ENCODE assay signal across 8 cellular contexts in the genomic region with DNA sequence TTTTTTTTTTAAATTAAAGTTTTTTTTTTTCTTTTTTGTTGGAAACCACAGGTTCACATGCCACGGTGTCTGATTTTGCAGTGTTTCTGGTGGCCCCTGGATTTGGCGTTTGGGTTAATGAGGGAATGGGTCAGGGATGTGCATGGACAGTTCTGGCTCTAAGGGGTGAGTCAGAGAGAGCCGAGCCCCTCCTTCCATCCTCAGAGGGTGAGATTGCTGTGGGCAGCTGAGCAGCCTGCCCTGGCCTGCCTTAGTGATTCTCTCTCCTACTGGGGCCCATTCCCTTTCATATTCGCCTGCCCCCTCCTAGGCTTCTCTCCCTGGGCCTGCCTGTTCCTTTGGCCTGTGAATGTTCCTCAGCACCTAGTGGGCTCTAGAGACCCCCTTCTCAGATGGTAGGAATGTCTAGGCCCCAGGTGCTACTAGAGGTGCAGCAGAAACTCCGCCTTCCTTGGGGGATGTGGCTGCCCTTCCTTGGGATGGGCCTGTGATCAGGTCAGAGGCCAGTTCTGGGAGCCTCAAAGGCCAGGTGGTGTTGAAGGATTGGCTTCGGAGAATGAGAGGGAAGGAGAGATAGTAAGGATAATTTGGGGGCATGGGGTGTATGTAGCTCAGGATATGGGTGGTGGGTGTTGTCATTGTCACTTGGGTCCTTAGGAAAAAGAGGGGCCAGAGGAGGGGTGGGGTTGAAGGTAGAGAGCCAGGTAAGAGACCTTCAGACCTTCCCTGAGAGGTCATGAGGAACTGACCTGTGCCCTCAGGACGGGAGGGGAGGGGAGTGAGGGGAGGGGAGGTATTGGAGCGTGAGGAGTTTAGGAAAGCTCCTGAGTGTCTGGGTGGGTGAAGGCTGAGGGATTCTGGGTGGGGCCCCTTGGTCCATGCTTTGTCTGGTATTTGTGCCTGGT. TPM values are rescaled to one million over a fixed set of nuclear protein-coding genes. Genes with fewer than 3 reads are reported as not detected.
DNase-seq lines count a peak whose midpoint lies in the region; ATAC-seq and TF ChIP-seq lines count a peak whose summit lies in the region.

No MANE protein-coding gene starts in this region.

- H3K4me1 ChIP-seq in esophagus squamous epithelium (peaks cover 74 to 95% (median 88%) of the 10 kb centered on the region in 3 donors), MM.1S (ENCODE audit: low read length) (no peaks in the 10 kb centered on the region), transverse colon (peaks cover 12 to 74% (median 49%) of the 10 kb centered on the region in 4 donors)

- WGBS in esophagus squamous epithelium, 2 donors: 61 to 90% methylated on average over 3 to 5 of the region's 8 CpGs
- WGBS in transverse colon (ENCODE audit: low coverage in 1 of 2), 2 donors: 87 to 94% methylated on average over 3 to 8 of the region's 8 CpGs

- peak; percentile 60 for DNase-seq in ELR (ENCODE audit: low read depth)
- DNase-seq in T-helper 17 cell: no peak
- no peak for DNase-seq in esophagus squamous epithelium (lab: John Stamatoyannopoulos, UW)
- peak; percentile 37 for DNase-seq in sciatic nerve (ENCODE audit: low spot score)
- DNase-seq in MM.1S: no peak
- DNase-seq in transverse colon: no peak
- no peak for DNase-seq in inferior parietal cortex (ENCODE audit: extremely low spot score)
- DNase-seq in nucleus accumbens (lab: John Stamatoyannopoulos, UW): no peak

- no peak for TF ChIP-seq EP300 in transverse colon (IDR thresholded peaks at IDR 0.05; ENCODE audit: low read depth)

- H3K36me3 ChIP-seq in esophagus squamous epithelium (peaks cover 3 to 69% (median 5%) of the 10 kb centered on the region in 3 donors), MM.1S (replicated peaks; ENCODE audit: insufficient read depth, low read length) (no peaks in the 10 kb centered on the region), transverse colon (peaks cover 0 to 11% (median 0%) of the 10 kb centered on the region in 4 donors)

- no peaks in the 10 kb centered on the region for H3K9me2 ChIP-seq in MM.1S (replicated peaks; ENCODE audit: insufficient read depth, low read length)

- peak overlapping the region; percentile 100 for H3K27ac Mint-ChIP-seq in T-helper 17 cell

- H3K27ac ChIP-seq in esophagus squamous epithelium: peak overlapping the region; percentile 76 to 100 (median 98)
- H3K27ac ChIP-seq in MM.1S (ENCODE audit: low read length): no peak overlapping the region
- no peak overlapping the region for H3K27ac ChIP-seq in transverse colon

- no peaks in the 10 kb centered on the region for H3K79me2 ChIP-seq in MM.1S (ENCODE audit: low read length)

- H3F3A ChIP-seq in MM.1S (ENCODE audit: insufficient read depth, low read length): no peaks in the 10 kb centered on the region

- TF ChIP-seq CTCF in esophagus squamous epithelium (IDR thresholded peaks at IDR 0.05): no peak
- TF ChIP-seq CTCF in MM.1S (IDR thresholded peaks at IDR 0.05; ENCODE audit: low read length): no peak
- TF ChIP-seq CTCF in transverse colon (IDR thresholded peaks at IDR 0.05): no peak

- H3K27me3 ChIP-seq in esophagus squamous epithelium (no peaks in the 10 kb centered on the region), MM.1S (replicated peaks; ENCODE audit: insufficient read depth, low read length) (no peaks in the 10 kb centered on the region), transverse colon (no peaks in the 10 kb centered on the region)

- H3K4me1 Mint-ChIP-seq in T-helper 17 cell: peaks cover 58% of the 10 kb centered on the region

- ATAC-seq in T-helper 17 cell: no peak
- ATAC-seq in sciatic nerve: no peak

- TF ChIP-seq POLR2A in esophagus squamous epithelium (IDR thresholded peaks at IDR 0.05): no peak
- no peak for TF ChIP-seq POLR2A in transverse colon (IDR thresholded peaks at IDR 0.05)

- H3K4me2 ChIP-seq in MM.1S (ENCODE audit: low read depth, low read length): no peak overlapping the region

- no peaks in the 10 kb centered on the region for H3K27me3 Mint-ChIP-seq in T-helper 17 cell

- no peak overlapping the region for H2AFZ ChIP-seq in MM.1S (ENCODE audit: low read length)

- H3K4me3 Mint-ChIP-seq in T-helper 17 cell: peak overlapping the region; percentile 71

- H3K36me3 Mint-ChIP-seq in T-helper 17 cell (ENCODE audit: low read depth): peaks cover 8% of the 10 kb centered on the region

- intact Hi-C loops in esophagus squamous epithelium (cut with DNase I) (no loop called here), sciatic nerve (cut with DNase I) (no loop called here), transverse colon (cut with DNase I; ENCODE audit: low total_unique reads) (no loop called here)

- H4K20me1 ChIP-seq in MM.1S (ENCODE audit: insufficient read depth, low read length): no peaks in the 10 kb centered on the region; the same call in 1 of the 2 replicates

- H3K9ac ChIP-seq in MM.1S (ENCODE audit: low read length): no peak overlapping the region

- in situ Hi-C loops in transverse colon (cut with MboI; ENCODE audit: low pct_ligation_motif_present in 1 of 4, low pct_unique_long_range_greater_than_20kb in 1 of 4, low sequenced_read_pairs in 3 of 4): no loop called here

- H3K4me3 ChIP-seq in esophagus squamous epithelium: peak overlapping the region in 1 of 4 donors; percentile 23
- H3K4me3 ChIP-seq in MM.1S (ENCODE audit: low read length): no peak overlapping the region
- H3K4me3 ChIP-seq in transverse colon: no peak overlapping the region

- H3K9me3 ChIP-seq in T-helper 17 cell (ENCODE audit: control insufficient read depth, low read length, poor library complexity, severe bottlenecking): no peaks in the 10 kb centered on the region
- H3K9me3 ChIP-seq in esophagus squamous epithelium: no peaks in the 10 kb centered on the region
- H3K9me3 ChIP-seq in MM.1S (replicated peaks; ENCODE audit: insufficient read depth, low read length): no peaks in the 10 kb centered on the region
- H3K9me3 ChIP-seq in transverse colon: peaks cover 0 to 8% of the 10 kb centered on the region in 2 donors

RNA-seq across cellular contexts. Expression of a gene that starts 19.8 kb away (rescaled TPM):
- total RNA-seq in T-helper 17 cell (100 to 1,000 TPM; 118 to 139 TPM), esophagus squamous epithelium (100 to 1,000 TPM in 2 of 4 donors, 10 to 100 TPM in 2; 66.4 to 118 (median 89.8) TPM), sciatic nerve (103 TPM), transverse colon (10 to 100 TPM; 18.9 to 72.9 (median 55.8) TPM)

Comparison
In these comparisons a context has a peak if more than half of its experiments do, and no peak if none do; other contexts are left out.
1. DNase-seq: peak in ELR (single experiment) and sciatic nerve (single experiment); none in T-helper 17 cell (0 of 3), esophagus squamous epithelium (single experiment), MM.1S (single experiment), transverse colon (single experiment), inferior parietal cortex (single experiment) and nucleus accumbens (0 of 56).
2. H3K27ac ChIP-seq: peak in esophagus squamous epithelium (4 of 4); none in MM.1S (single experiment) and transverse colon (0 of 4).